ENCODE assay signal across 20 cellular contexts in genomic region chr4:184953971-184954370, GRCh38.
A peak's percentile ranks its signal among the peaks of the same experiment; 100 is the strongest.
DNase-seq lines count a peak whose midpoint lies in the region; ATAC-seq and TF ChIP-seq lines count a peak whose summit lies in the region.
"Had no signal": no experiment of that assay in that cellular context is flagged by ENCODE, and none has a peak within 500 bp of the region (broad histone marks: within the 10 kb centered on the region; RNA-seq: fewer than 3 reads in every experiment).

No MANE protein-coding gene starts in this region.

- BruUV-seq in PC-3 (replicated peaks; lab: Mats Ljungman, UMichigan) = no TSS peak

- H3K4me1 Mint-ChIP-seq in GM23338 = no peaks in the 10 kb centered on the region
- H3K4me1 Mint-ChIP-seq in neural crest cell = no peaks in the 10 kb centered on the region
- H3K4me1 Mint-ChIP-seq: B cell, IgD-negative memory B cell had no signal

- H3K9ac ChIP-seq in BLaER1 (peak overlapping the region; percentile 74), PC-3 (ENCODE audit: low read length) (no peak overlapping the region)

- no peak for ATAC-seq in GM23338
- peak; percentile 41 for ATAC-seq in esophagus mucosa
- no peak for ATAC-seq in PC-3
- ATAC-seq: HepG2 had no signal

- H3K9me3 Mint-ChIP-seq in GM23338 (no peaks in the 10 kb centered on the region), neural crest cell (no peaks in the 10 kb centered on the region)
- H3K9me3 Mint-ChIP-seq: CD4-positive, alpha-beta T cell; H9 had no signal

- H3K36me3 ChIP-seq in BLaER1 (no peaks in the 10 kb centered on the region), GM23338 (ENCODE audit: insufficient read depth) (no peaks in the 10 kb centered on the region), PC-3 (ENCODE audit: low read depth, low read length) (no peaks in the 10 kb centered on the region), osteoblast (ENCODE audit: insufficient read depth, low read length) (no peaks in the 10 kb centered on the region)

- no peaks in the 10 kb centered on the region for H4K20me1 ChIP-seq in BLaER1
- H4K20me1 ChIP-seq in GM23338 (replicated peaks; ENCODE audit: insufficient read depth) = no peaks in the 10 kb centered on the region
- H4K20me1 ChIP-seq in PC-3 (ENCODE audit: low read length) = no peaks in the 10 kb centered on the region
- no peaks in the 10 kb centered on the region for H4K20me1 ChIP-seq in osteoblast (ENCODE audit: insufficient read depth, low read length)

- H3K27me3 Mint-ChIP-seq in GM23338 (ENCODE audit: insufficient read depth, low read depth, poor library complexity) (peaks cover 8% of the 10 kb centered on the region), neural crest cell (ENCODE audit: low read depth) (peaks cover 19% of the 10 kb centered on the region)

- no peak overlapping the region for H3K4me3 Mint-ChIP-seq in GM23338
- H3K4me3 Mint-ChIP-seq in neural crest cell = no peak overlapping the region
- H3K4me3 Mint-ChIP-seq: B cell; CD4-positive, alpha-beta T cell; H9 had no signal

- intact Hi-C loops in PC-3 (cut with micrococcal nuclease) = no loop called here

- H2AFZ ChIP-seq in GM23338 (peak overlapping the region; percentile 14; the same call in 1 of the 2 replicates), PC-3 (ENCODE audit: low read length) (no peak overlapping the region), osteoblast (ENCODE audit: low read length) (no peak overlapping the region)

- peak overlapping the region; percentile 90 for H3K4me2 ChIP-seq in BLaER1
- no peak overlapping the region for H3K4me2 ChIP-seq in GM23338
- H3K4me2 ChIP-seq in PC-3 (ENCODE audit: low read length) = no peak overlapping the region
- H3K4me2 ChIP-seq in osteoblast (ENCODE audit: insufficient read depth, low read length) = no peak overlapping the region

- no peak overlapping the region for H3K27ac Mint-ChIP-seq in GM23338
- H3K27ac Mint-ChIP-seq in neural crest cell (ENCODE audit: unreplicated experiment) = peak overlapping the region; percentile 29
- H3K27ac Mint-ChIP-seq: B cell; CD4-positive, alpha-beta T cell; H9 had no signal

- H3K27me3 ChIP-seq in BLaER1 (no peaks in the 10 kb centered on the region), GM23338 (ENCODE audit: insufficient read depth) (no peaks in the 10 kb centered on the region), PC-3 (ENCODE audit: low read length) (peaks cover 5% of the 10 kb centered on the region; the same call in 1 of the 2 replicates), osteoblast (ENCODE audit: insufficient read depth, low read length) (no peaks in the 10 kb centered on the region)

- H3K4me1 ChIP-seq in BLaER1 (peaks cover 80% of the 10 kb centered on the region), GM23338 (ENCODE audit: insufficient read depth) (no peaks in the 10 kb centered on the region), PC-3 (ENCODE audit: insufficient read depth, low read length) (no peaks in the 10 kb centered on the region), osteoblast (ENCODE audit: insufficient read depth, low read length) (no peaks in the 10 kb centered on the region)
- H3K4me1 ChIP-seq: Caco-2 had no signal

- H3K4me3 ChIP-seq in BLaER1 = peak overlapping the region; percentile 55
- no peak overlapping the region for H3K4me3 ChIP-seq in GM23338
- H3K4me3 ChIP-seq in PC-3 (ENCODE audit: low read length) = no peak overlapping the region
- H3K4me3 ChIP-seq in osteoblast (ENCODE audit: insufficient read depth, low read length) = no peak overlapping the region

- CTCF ChIA-PET in PC-3 (lab: Charles Lee) = no interaction called here

- H3K36me3 Mint-ChIP-seq in GM23338 (ENCODE audit: low read depth) (no peaks in the 10 kb centered on the region), neural crest cell (ENCODE audit: low read depth) (no peaks in the 10 kb centered on the region)
- H3K36me3 Mint-ChIP-seq: IgD-negative memory B cell had no signal

- H3K79me2 ChIP-seq in GM23338 (replicated peaks; ENCODE audit: insufficient read depth) (no peaks in the 10 kb centered on the region), PC-3 (ENCODE audit: low read length) (no peaks in the 10 kb centered on the region), osteoblast (ENCODE audit: insufficient read depth, low read length) (no peaks in the 10 kb centered on the region)

- POLR2A ChIA-PET in PC-3 (lab: Charles Lee; ENCODE audit: unreplicated experiment) = no interaction called here

- H3K9me2 ChIP-seq in GM23338 (ENCODE audit: insufficient read depth) (0 out of 2 replicates have a peak, but pooled peaks cover 3% of the 10 kb centered on the region), PC-3 (replicated peaks; ENCODE audit: low read length) (no peaks in the 10 kb centered on the region)

- H3K27ac ChIP-seq in BLaER1 (peak overlapping the region; percentile 83), GM23338 (ENCODE audit: low read depth) (no peak overlapping the region), PC-3 (ENCODE audit: low read length) (no peak overlapping the region), osteoblast (ENCODE audit: low read depth, low read length) (no peak overlapping the region)
- H3K27ac ChIP-seq: C4-2B had no signal

- H3F3A ChIP-seq in GM23338 (replicated peaks; ENCODE audit: low read depth) (no peaks in the 10 kb centered on the region), PC-3 (ENCODE audit: low read length, unreplicated experiment) (no peaks in the 10 kb centered on the region)

- H3K9me3 ChIP-seq in BLaER1 (no peaks in the 10 kb centered on the region; the same call in 1 of the 2 replicates), PC-3 (ENCODE audit: low read length) (no peaks in the 10 kb centered on the region), osteoblast (ENCODE audit: low read depth, low read length) (no peaks in the 10 kb centered on the region)
- H3K9me3 ChIP-seq: Caco-2 had no signal

- TF ChIP-seq CTCF in GM23338 (conservative IDR thresholded peaks at IDR 0.05; ENCODE audit: low read depth in 2 of 2) (no peak), neural crest cell (conservative IDR thresholded peaks at IDR 0.05) (no peak), PC-3 (conservative IDR thresholded peaks at IDR 0.05; ENCODE audit: low read depth, low read length) (no peak), osteoblast (IDR thresholded peaks at IDR 0.05; ENCODE audit: extremely low read depth, low read depth, low read length) (no peak)

- DNase-seq in GM23338 (ENCODE audit: low spot score) (no peak), neural crest cell (ENCODE audit: low read depth, low spot score) (no peak), PC-3 (no peak), osteoblast (ENCODE audit: insufficient read length, low spot score, missing footprints) (no peak), superior temporal gyrus (ENCODE audit: extremely low spot score) (no peak)
- no peak for DNase-seq in activated CD8-positive, alpha-beta memory T cell treated with anti-CD3 and anti-CD28 coated beads for 24 hours
- DNase-seq: 8988T; Caco-2; CD4-positive, alpha-beta T cell; DMS153; DMS79; GDM1; GOT3; H9 had no signal

TF ChIP-seq in GM23338, 12 proteins besides CTCF, POLR2A, EP300 and RAD21:
- TF ChIP-seq CREB1 (CRISPR knock-in tag; IDR thresholded peaks at IDR 0.05; ENCODE audit: low read depth) = no peak
TF ChIP-seq in GM23338: peak in this region for 0.
